1 cellular context compared by ENCODE assay signal in genomic region chr5:149666212-149666852, GRCh38.
TF ChIP-seq lines count a peak whose summit lies in the region.

No MANE protein-coding gene starts in this region.

TF ChIP-seq in A549, 52 proteins besides CTCF, POLR2A, EP300 and RAD21 (continued from another document):
- no peak for TF ChIP-seq BCL3 (IDR thresholded peaks at IDR 0.05)
- no peak for TF ChIP-seq SREBF2 (IDR thresholded peaks at IDR 0.05)
- no peak for TF ChIP-seq FOSL2 (IDR thresholded peaks at IDR 0.05)
- no peak for TF ChIP-seq FOSL2 (CRISPR knock-in tag; IDR thresholded peaks at IDR 0.05)
- no peak for TF ChIP-seq TFCP2L1 (CRISPR knock-in tag; IDR thresholded peaks at IDR 0.05)
